In the genomic region with DNA sequence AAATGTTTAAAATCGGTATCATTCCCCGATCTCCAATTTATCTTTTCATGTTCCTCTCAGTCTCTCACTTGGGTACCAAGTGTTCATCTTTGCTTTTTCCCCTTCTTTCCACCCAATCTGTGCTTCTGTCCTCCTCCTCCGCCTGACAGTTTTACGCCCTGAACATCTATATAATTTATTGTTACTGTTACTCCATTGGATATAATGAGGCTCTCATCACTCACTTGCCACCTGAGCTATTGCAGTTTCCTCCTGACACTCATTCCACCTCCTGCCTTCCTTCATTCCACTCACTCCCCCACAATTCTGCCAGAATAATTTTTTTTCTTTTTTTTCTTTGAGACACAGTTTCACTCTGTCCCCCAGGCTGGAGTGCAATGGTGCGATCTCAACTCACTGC, we compare ENCODE assay signal across 17 cellular contexts.
"Had no signal": no experiment of that assay in that cellular context is flagged by ENCODE, and none has a peak within 500 bp of the region (broad histone marks: within the 10 kb centered on the region; RNA-seq: fewer than 3 reads in every experiment).

No MANE protein-coding gene starts in this region.

- H3K9me3 ChIP-seq: mucosa of descending colon had no signal

- DNase-seq: dermis blood vessel endothelial cell; dorsolateral prefrontal cortex; effector CD4-positive, alpha-beta T cell; effector memory CD4-positive, alpha-beta T cell; foreskin keratinocyte; heart right ventricle; hippocampal formation; left cardiac atrium; left ventricle myocardium superior; lower lobe of right lung; mesenchymal stem cell; mucosa of descending colon had no signal

- H3K27ac ChIP-seq: coronary artery, dorsolateral prefrontal cortex, esophagus muscularis mucosa, foreskin keratinocyte, gastroesophageal sphincter, heart right ventricle, lower lobe of right lung had no signal

- H3K4me3 ChIP-seq: coronary artery, dorsolateral prefrontal cortex, esophagus muscularis mucosa, gastroesophageal sphincter, heart right ventricle, lower lobe of right lung, mucosa of descending colon had no signal

- ATAC-seq: foreskin keratinocyte, gastroesophageal sphincter, left lobe of liver, left ventricle myocardium superior, lower lobe of right lung, mucosa of descending colon had no signal

- H3K27ac Mint-ChIP-seq: mesothelial cell of epicardium had no signal

- H3K4me3 Mint-ChIP-seq: mesothelial cell of epicardium had no signal

- H3K4me1 ChIP-seq: esophagus muscularis mucosa, foreskin keratinocyte, gastroesophageal sphincter, lower lobe of right lung had no signal

- H3K27me3 ChIP-seq: dorsolateral prefrontal cortex, esophagus muscularis mucosa, foreskin keratinocyte, gastroesophageal sphincter, heart right ventricle had no signal

- H3K36me3 ChIP-seq: esophagus muscularis mucosa, gastroesophageal sphincter, heart right ventricle, lower lobe of right lung had no signal
